31 cellular contexts compared by ENCODE assay signal in the genomic region with DNA sequence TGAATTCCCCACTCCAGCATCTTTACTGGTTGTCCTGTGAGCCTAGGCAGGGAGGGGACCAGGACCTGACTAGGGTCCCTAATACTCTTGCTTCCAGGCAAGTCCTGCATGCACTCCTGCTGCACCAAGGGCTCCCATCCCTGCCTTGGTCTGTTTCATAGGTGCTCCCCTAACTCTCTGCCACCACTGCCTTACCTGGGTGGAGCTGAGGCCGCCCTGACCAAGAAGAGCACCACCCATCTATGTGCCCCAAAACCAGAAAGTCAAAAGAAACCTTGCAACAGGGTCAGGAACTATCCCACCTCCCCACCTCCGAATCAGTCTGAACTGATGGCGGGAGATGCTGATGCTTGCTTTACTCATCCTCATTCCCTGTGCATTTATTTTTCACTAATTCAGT. TPM values are rescaled to one million over a fixed set of nuclear protein-coding genes. Genes with fewer than 3 reads are reported as not detected.
"Had no signal": no experiment of that assay in that cellular context is flagged by ENCODE, and none has a peak within 500 bp of the region (broad histone marks: within the 10 kb centered on the region; RNA-seq: fewer than 3 reads in every experiment).

No MANE protein-coding gene starts in this region.

- H3K36me3 ChIP-seq: adrenal gland, ascending aorta, brain microvascular endothelial cell, breast epithelium, cardiac muscle cell had no signal

- H3K27ac ChIP-seq: adrenal gland, ascending aorta, body of pancreas, brain microvascular endothelial cell, breast epithelium, cardiac muscle cell had no signal

- H3K9me3 ChIP-seq: adrenal gland, ascending aorta, body of pancreas, breast epithelium had no signal

- H3K4me1 ChIP-seq: body of pancreas, breast epithelium had no signal

- H3K27me3 ChIP-seq: ascending aorta, body of pancreas had no signal

- DNase-seq: activated effector memory CD4-positive, alpha-beta T cell treated with anti-CD3 and anti-CD28 coated beads, Interleukin-2, amount 50 U/mL, for 16 hours; activated effector memory CD4-positive, alpha-beta T cell treated with Interleukin-2 at 50 U/mL for 16 hours; activated gamma-delta T cell; activated gamma-delta T cell treated with Interleukin-2 at 50 U/mL for 16 hours; activated naive CD4-positive, alpha-beta T cell; activated naive CD4-positive, alpha-beta T cell treated with anti-CD3 and anti-CD28 coated beads for 36 hours; activated naive CD4-positive, alpha-beta T cell treated with anti-CD3 and anti-CD28 coated beads, Interleukin-2, amount 10 ng/mL, durations not matched to agents 7 days and 5 days; activated naive CD4-positive, alpha-beta T cell treated with anti-CD3 and anti-CD28 coated beads, Interleukin-2, amount 50 U/mL, for 16 hours; activated naive CD4-positive, alpha-beta T cell treated with Interleukin-2 at 50 U/mL for 16 hours; activated naive CD8-positive, alpha-beta T cell treated with anti-CD3 and anti-CD28 coated beads for 36 hours; activated naive CD8-positive, alpha-beta T cell treated with anti-CD3 and anti-CD28 coated beads, Interleukin-2, amount 10 ng/mL, durations not matched to agents 7 days and 5 days; activated naive CD8-positive, alpha-beta T cell treated with anti-CD3 and anti-CD28 coated beads, Interleukin-2, amount 50 U/mL, for 24 hours; activated T-cell treated with anti-CD3 and anti-CD28 coated beads, Interleukin-2, amount 50 U/mL, for 1 hour; activated T-cell treated with anti-CD3 and anti-CD28 coated beads, Interleukin-2, amount 50 U/mL, for 24 hours; activated T-cell treated with anti-CD3 and anti-CD28 coated beads, Interleukin-2, amount 50 U/mL, for 4 hours; activated T-cell treated with anti-CD3 and anti-CD28 coated beads, Interleukin-2, amount 50 U/mL, for 48 hours; activated T-cell treated with anti-CD3 and anti-CD28 coated beads, Interleukin-2, amount 50 U/mL, for 72 hours; adrenal gland; amniotic stem cell; amygdala; anterior cingulate cortex; aorta; body of pancreas; brain microvascular endothelial cell; caudate nucleus; central memory CD4-positive, alpha-beta T cell; cerebellar nuclear complex had no signal

- H3K4me3 ChIP-seq: adrenal gland, ascending aorta, body of pancreas, breast epithelium, cardiac muscle cell had no signal

RNA-seq across cellular contexts. Expression of a gene that starts 23.6 kb away (rescaled TPM):
- total RNA-seq: ascending aorta, breast epithelium, cardiac muscle cell, cerebellum had no signal
